In genomic region chr1:32013386-32014198, GRCh38 we compare ENCODE assay signal across 1 cellular context.
TF ChIP-seq lines count a peak whose summit lies in the region.

TSS of gene KHDRBS1 (plus strand) at chr1:32013868. CDS start at chr1:32013996, 128 bp downstream.

TF ChIP-seq in HepG2, 621 proteins besides CTCF, POLR2A, EP300 and RAD21 (continued from another document and continues in another):
- TF ChIP-seq CENPBD1 (CRISPR knock-in tag; IDR thresholded peaks at IDR 0.05; ENCODE audit: borderline replicate concordance, low read depth) (no peak), ZNF350 (CRISPR knock-in tag; IDR thresholded peaks at IDR 0.05; ENCODE audit: borderline replicate concordance, low read depth) (peak; percentile 65; the same call in 1 of the 2 replicates), KAT8 (CRISPR knock-in tag; IDR thresholded peaks at IDR 0.05) (no peak), GZF1 (CRISPR knock-in tag; IDR thresholded peaks at IDR 0.05) (no peak), ATF7 (IDR thresholded peaks at IDR 0.05) (no peak), ATF7 (CRISPR knock-in tag; IDR thresholded peaks at IDR 0.05) (0 out of 2 replicates have a peak, but pooled peaks have one; percentile 39), ISL2 (CRISPR knock-in tag; IDR thresholded peaks at IDR 0.05) (peak; percentile 58; the same call in 1 of the 2 replicates), SMAD9 (CRISPR knock-in tag; IDR thresholded peaks at IDR 0.05) (0 out of 2 replicates have a peak, but pooled peaks have one; percentile 84), ZNF30 (CRISPR knock-in tag; IDR thresholded peaks at IDR 0.05) (no peak), ZNF737 (CRISPR knock-in tag; IDR thresholded peaks at IDR 0.05; ENCODE audit: borderline replicate concordance) (no peak), ZBTB8A (CRISPR knock-in tag; IDR thresholded peaks at IDR 0.05; ENCODE audit: borderline replicate concordance, low read depth) (no peak), ZNF143 (CRISPR knock-in tag; IDR thresholded peaks at IDR 0.05) (no peak; the same call in 1 of the 2 replicates), ZNF326 (CRISPR knock-in tag; IDR thresholded peaks at IDR 0.05; ENCODE audit: borderline replicate concordance) (no peak), PHF20 (CRISPR knock-in tag; IDR thresholded peaks at IDR 0.05) (peak; percentile 39; the same call in 1 of the 2 replicates), ZNF333 (CRISPR knock-in tag; IDR thresholded peaks at IDR 0.05; ENCODE audit: borderline replicate concordance) (no peak), CREB1 (IDR thresholded peaks at IDR 0.05) (peak; percentile 46; the same call in 1 of the 2 replicates), CREB1 (CRISPR knock-in tag; IDR thresholded peaks at IDR 0.05) (no peak; the same call in 1 of the 2 replicates), ZNF564 (CRISPR knock-in tag; IDR thresholded peaks at IDR 0.05) (peak; percentile 41; the same call in 1 of the 2 replicates), NFE2 (CRISPR knock-in tag; IDR thresholded peaks at IDR 0.05) (no peak), NPAS2 (CRISPR knock-in tag; IDR thresholded peaks at IDR 0.05; ENCODE audit: borderline replicate concordance) (no peak), HNRNPLL (IDR thresholded peaks at IDR 0.05; ENCODE audit: low read depth, low read length, poor library complexity, severe bottlenecking) (peak; percentile 72), ZNF572 (CRISPR knock-in tag; IDR thresholded peaks at IDR 0.05) (no peak), CEBPB (IDR thresholded peaks at IDR 0.05; ENCODE audit: borderline replicate concordance, low read depth, low read length) (no peak), KDM6A (CRISPR knock-in tag; IDR thresholded peaks at IDR 0.05; ENCODE audit: low read depth) (no peak), SMAD1 (CRISPR knock-in tag; IDR thresholded peaks at IDR 0.05; ENCODE audit: borderline replicate concordance, low read depth) (peak; percentile 35; the same call in 1 of the 2 replicates), RARA (CRISPR knock-in tag; IDR thresholded peaks at IDR 0.05) (peak; percentile 52), MTF1 (CRISPR knock-in tag; IDR thresholded peaks at IDR 0.05) (no peak), MAFF (IDR thresholded peaks at IDR 0.05; ENCODE audit: low read depth, low read length) (no peak), KMT2B (CRISPR knock-in tag; IDR thresholded peaks at IDR 0.05) (peak; percentile 80), ZNF12 (CRISPR knock-in tag; IDR thresholded peaks at IDR 0.05) (0 out of 2 replicates have a peak, but pooled peaks have one; percentile 46), TRIM24 (CRISPR knock-in tag; IDR thresholded peaks at IDR 0.05) (no peak), ZNF468 (CRISPR knock-in tag; IDR thresholded peaks at IDR 0.05) (no peak), ZNF460 (CRISPR knock-in tag; IDR thresholded peaks at IDR 0.05; ENCODE audit: borderline replicate concordance) (no peak), ZNF691 (CRISPR knock-in tag; IDR thresholded peaks at IDR 0.05; ENCODE audit: borderline replicate concordance, low read depth) (peak; percentile 70; the same call in 1 of the 2 replicates), ZNF543 (CRISPR knock-in tag; IDR thresholded peaks at IDR 0.05) (no peak), ZNF274 (CRISPR knock-in tag; IDR thresholded peaks at IDR 0.05) (peak; percentile 86), TEAD2 (CRISPR knock-in tag; IDR thresholded peaks at IDR 0.05) (no peak), NAIF1 (CRISPR knock-in tag; IDR thresholded peaks at IDR 0.05; ENCODE audit: borderline replicate concordance) (no peak), ATM (IDR thresholded peaks at IDR 0.05; ENCODE audit: borderline replicate concordance) (no peak), FOXA1 (IDR thresholded peaks at IDR 0.05) (no peak), FOXA1 (CRISPR knock-in tag; IDR thresholded peaks at IDR 0.05) (peak; percentile 1; the same call in 1 of the 2 replicates), HDAC2 (CRISPR knock-in tag; IDR thresholded peaks at IDR 0.05) (peak; percentile 61; the same call in 1 of the 2 replicates), ZNF891 (CRISPR knock-in tag; IDR thresholded peaks at IDR 0.05) (peak; percentile 90), HOXD1 (CRISPR knock-in tag; IDR thresholded peaks at IDR 0.05) (peak; percentile 6; the same call in 1 of the 2 replicates), TRIM22 (IDR thresholded peaks at IDR 0.05) (no peak), HDAC6 (IDR thresholded peaks at IDR 0.05; ENCODE audit: low read depth, low read length) (no peak), ZNF777 (CRISPR knock-in tag; IDR thresholded peaks at IDR 0.05) (peak; percentile 73), ZNF337 (CRISPR knock-in tag; IDR thresholded peaks at IDR 0.05; ENCODE audit: borderline replicate concordance, low read depth) (peak; percentile 93; the same call in 1 of the 2 replicates), ZNF766 (CRISPR knock-in tag; IDR thresholded peaks at IDR 0.05; ENCODE audit: borderline replicate concordance) (no peak), MAZ (IDR thresholded peaks at IDR 0.05; ENCODE audit: borderline replicate concordance, low read depth, low read length) (0 out of 2 replicates have a peak, but pooled peaks have one; percentile 44), MAZ (CRISPR knock-in tag; IDR thresholded peaks at IDR 0.05; ENCODE audit: low read depth) (peak; percentile 77), HIC2 (CRISPR knock-in tag; IDR thresholded peaks at IDR 0.05; ENCODE audit: low read depth) (no peak; the same call in 1 of the 2 replicates), NFIB (CRISPR knock-in tag; IDR thresholded peaks at IDR 0.05; ENCODE audit: borderline replicate concordance) (no peak), MLXIP (CRISPR knock-in tag; IDR thresholded peaks at IDR 0.05; ENCODE audit: borderline replicate concordance) (no peak; the same call in 1 of the 2 replicates), ZNF207 (IDR thresholded peaks at IDR 0.05; ENCODE audit: borderline replicate concordance) (no peak), ZBTB37 (CRISPR knock-in tag; IDR thresholded peaks at IDR 0.05) (0 out of 2 replicates have a peak, but pooled peaks have one; percentile 21), RFX5 (IDR thresholded peaks at IDR 0.05; ENCODE audit: low read depth, low read length) (no peak)
- TF ChIP-seq, protein P1, sequence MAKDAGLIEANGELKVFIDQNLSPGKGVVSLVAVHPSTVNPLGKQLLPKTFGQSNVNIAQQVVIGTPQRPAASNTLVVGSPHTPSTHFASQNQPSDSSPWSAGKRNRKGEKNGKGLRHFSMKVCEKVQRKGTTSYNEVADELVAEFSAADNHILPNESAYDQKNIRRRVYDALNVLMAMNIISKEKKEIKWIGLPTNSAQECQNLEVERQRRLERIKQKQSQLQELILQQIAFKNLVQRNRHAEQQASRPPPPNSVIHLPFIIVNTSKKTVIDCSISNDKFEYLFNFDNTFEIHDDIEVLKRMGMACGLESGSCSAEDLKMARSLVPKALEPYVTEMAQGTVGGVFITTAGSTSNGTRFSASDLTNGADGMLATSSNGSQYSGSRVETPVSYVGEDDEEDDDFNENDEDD (CRISPR knock-in tag; IDR thresholded peaks at IDR 0.05; ENCODE audit: borderline replicate concordance): peak; percentile 96
- TF ChIP-seq, protein P2, sequence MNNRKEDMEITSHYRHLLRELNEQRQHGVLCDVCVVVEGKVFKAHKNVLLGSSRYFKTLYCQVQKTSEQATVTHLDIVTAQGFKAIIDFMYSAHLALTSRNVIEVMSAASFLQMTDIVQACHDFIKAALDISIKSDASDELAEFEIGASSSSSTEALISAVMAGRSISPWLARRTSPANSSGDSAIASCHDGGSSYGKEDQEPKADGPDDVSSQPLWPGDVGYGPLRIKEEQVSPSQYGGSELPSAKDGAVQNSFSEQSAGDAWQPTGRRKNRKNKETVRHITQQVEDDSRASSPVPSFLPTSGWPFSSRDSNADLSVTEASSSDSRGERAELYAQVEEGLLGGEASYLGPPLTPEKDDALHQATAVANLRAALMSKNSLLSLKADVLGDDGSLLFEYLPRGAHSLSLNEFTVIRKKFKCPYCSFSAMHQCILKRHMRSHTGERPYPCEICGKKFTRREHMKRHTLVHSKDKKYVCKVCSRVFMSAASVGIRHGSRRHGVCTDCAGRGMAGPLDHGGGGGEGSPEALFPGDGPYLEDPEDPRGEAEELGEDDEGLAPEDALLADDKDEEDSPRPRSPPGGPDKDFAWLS (CRISPR knock-in tag; IDR thresholded peaks at IDR 0.05; ENCODE audit: borderline replicate concordance): no peak
- TF ChIP-seq, protein P3, sequence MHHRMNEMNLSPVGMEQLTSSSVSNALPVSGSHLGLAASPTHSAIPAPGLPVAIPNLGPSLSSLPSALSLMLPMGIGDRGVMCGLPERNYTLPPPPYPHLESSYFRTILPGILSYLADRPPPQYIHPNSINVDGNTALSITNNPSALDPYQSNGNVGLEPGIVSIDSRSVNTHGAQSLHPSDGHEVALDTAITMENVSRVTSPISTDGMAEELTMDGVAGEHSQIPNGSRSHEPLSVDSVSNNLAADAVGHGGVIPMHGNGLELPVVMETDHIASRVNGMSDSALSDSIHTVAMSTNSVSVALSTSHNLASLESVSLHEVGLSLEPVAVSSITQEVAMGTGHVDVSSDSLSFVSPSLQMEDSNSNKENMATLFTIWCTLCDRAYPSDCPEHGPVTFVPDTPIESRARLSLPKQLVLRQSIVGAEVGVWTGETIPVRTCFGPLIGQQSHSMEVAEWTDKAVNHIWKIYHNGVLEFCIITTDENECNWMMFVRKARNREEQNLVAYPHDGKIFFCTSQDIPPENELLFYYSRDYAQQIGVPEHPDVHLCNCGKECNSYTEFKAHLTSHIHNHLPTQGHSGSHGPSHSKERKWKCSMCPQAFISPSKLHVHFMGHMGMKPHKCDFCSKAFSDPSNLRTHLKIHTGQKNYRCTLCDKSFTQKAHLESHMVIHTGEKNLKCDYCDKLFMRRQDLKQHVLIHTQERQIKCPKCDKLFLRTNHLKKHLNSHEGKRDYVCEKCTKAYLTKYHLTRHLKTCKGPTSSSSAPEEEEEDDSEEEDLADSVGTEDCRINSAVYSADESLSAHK (CRISPR knock-in tag; IDR thresholded peaks at IDR 0.05; ENCODE audit: borderline replicate concordance): no peak
- TF ChIP-seq, protein P4, sequence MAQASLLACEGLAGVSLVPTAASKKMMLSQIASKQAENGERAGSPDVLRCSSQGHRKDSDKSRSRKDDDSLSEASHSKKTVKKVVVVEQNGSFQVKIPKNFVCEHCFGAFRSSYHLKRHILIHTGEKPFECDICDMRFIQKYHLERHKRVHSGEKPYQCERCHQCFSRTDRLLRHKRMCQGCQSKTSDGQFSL (CRISPR knock-in tag; IDR thresholded peaks at IDR 0.05): no peak
